ENCODE assay signal across 8 cellular contexts in genomic region chr9:137590469-137591383, GRCh38. TPM values are rescaled to one million over a fixed set of nuclear protein-coding genes. Genes with fewer than 3 reads are reported as not detected.
DNase-seq lines count a peak whose midpoint lies in the region; ATAC-seq and TF ChIP-seq lines count a peak whose summit lies in the region.

Gene ZMYND19, minus strand, starts transcription at chr9:137590512. Its CDS starts 249 bp downstream, at chr9:137590263.

- no peaks in the 10 kb centered on the region; the same call in 1 of the 2 replicates for H3K79me2 ChIP-seq in OCI-LY1 (ENCODE audit: insufficient read depth, low read length)

- DNase-seq in Caco-2, result peak; percentile 85 to 94
- DNase-seq in activated CD8-positive, alpha-beta memory T cell treated with anti-CD3 and anti-CD28 coated beads, Interleukin-2, amount 50 U/mL, for 24 hours (ENCODE audit: extremely low read depth), result peak; percentile 55
- peak; percentile 99 for DNase-seq in epidermal melanocyte (ENCODE audit: insufficient read length, low spot score)
- peak; percentile 90 to 95 (median 92) for DNase-seq in mucosa of descending colon
- peak; percentile 73 to 84 for DNase-seq in stimulated activated CD8-positive, alpha-beta memory T cell treated with anti-CD3 and anti-CD28 coated beads, Interleukin-4, amount 100 ng/mL, for 1 hour (ENCODE audit: low read depth in 2 of 2, low spot score in 1 of 2)

- peak within 1 kb of the TSS; percentile 99 for H3K4me2 ChIP-seq in OCI-LY1 (ENCODE audit: low read length)

- peak within 1 kb of the TSS; percentile 92 for H3K4me3 ChIP-seq in Caco-2 (ENCODE audit: low read depth, low read length)
- H3K4me3 ChIP-seq in HUES6 (ENCODE audit: low read depth, low read length), result peak within 1 kb of the TSS; percentile 84
- H3K4me3 ChIP-seq in OCI-LY1 (ENCODE audit: low read depth, low read length, poor library complexity, severe bottlenecking), result peak within 1 kb of the TSS; percentile 88
- H3K4me3 ChIP-seq in mucosa of descending colon, result peak within 1 kb of the TSS; percentile 54

- H3K27ac Mint-ChIP-seq in Caco-2 (ENCODE audit: unreplicated experiment), result peak within 1 kb of the TSS; percentile 78

- H3K9me3 ChIP-seq in Caco-2 (no peaks in the 10 kb centered on the region), HUES6 (ENCODE audit: control insufficient read depth, insufficient read depth, low read depth, low read length) (no peaks in the 10 kb centered on the region), OCI-LY1 (ENCODE audit: low read length) (no peaks in the 10 kb centered on the region), mucosa of descending colon (no peaks in the 10 kb centered on the region)

- H3F3A ChIP-seq in OCI-LY1 (ENCODE audit: insufficient read depth, low read length), result no peaks in the 10 kb centered on the region

- H3K9me3 Mint-ChIP-seq in Caco-2 (ENCODE audit: unreplicated experiment), result no peaks in the 10 kb centered on the region

- H3K4me1 Mint-ChIP-seq in Caco-2 (ENCODE audit: low read depth, unreplicated experiment), result no peaks in the 10 kb centered on the region

- intact Hi-C loops in Caco-2 (cut with micrococcal nuclease; ENCODE audit: unreplicated experiment) (loop anchor here (2.0 to 10.0 kb wide), 3 partner anchors 14 to 146 kb away; partner anchors contain the start of genes ARRDC1 and ENTPD8), mucosa of descending colon (cut with DNase I, micrococcal nuclease) (no loop called here)

- POLR2A ChIA-PET in Caco-2 (lab: Charles Lee), result interaction anchor here (0.6 to 1.8 kb wide), 4 partner anchors 15 to 29 kb away, joined by 3 to 22 read pairs (median 4); partner anchors contain the start of genes ARRDC1 and EHMT1

- no peaks in the 10 kb centered on the region for H3K27me3 Mint-ChIP-seq in Caco-2 (ENCODE audit: insufficient read depth, unreplicated experiment)

- H3K36me3 ChIP-seq in Caco-2 (ENCODE audit: control insufficient read depth, insufficient read depth, low read length) (peaks cover under 1% of the 10 kb centered on the region), HUES6 (ENCODE audit: control insufficient read depth, insufficient read depth, low read length) (peaks cover 34% of the 10 kb centered on the region), OCI-LY1 (ENCODE audit: insufficient read depth, low read length) (peaks cover 34% of the 10 kb centered on the region), mucosa of descending colon (ENCODE audit: low read depth) (no peaks in the 10 kb centered on the region)

- H3K27me3 ChIP-seq in Caco-2 (replicated peaks; ENCODE audit: control insufficient read depth, insufficient read depth, low read length) (no peaks in the 10 kb centered on the region), HUES6 (ENCODE audit: control insufficient read depth, insufficient read depth, low read length) (no peaks in the 10 kb centered on the region), OCI-LY1 (ENCODE audit: insufficient read depth, low read length) (no peaks in the 10 kb centered on the region; the same call in 1 of the 2 replicates)

- H3K27ac ChIP-seq in HUES6 (ENCODE audit: low read depth, low read length), result no peak within 1 kb of the TSS; the same call in 1 of the 2 replicates
- H3K27ac ChIP-seq in OCI-LY1 (ENCODE audit: low read depth, low read length, poor library complexity, severe bottlenecking), result peak within 1 kb of the TSS; percentile 41

- peak within 1 kb of the TSS; percentile 87 for H3K9ac ChIP-seq in HUES6 (ENCODE audit: low read length)
- H3K9ac ChIP-seq in OCI-LY1 (ENCODE audit: low read length), result peak within 1 kb of the TSS; percentile 85

- no peak within 1 kb of the TSS for H2AFZ ChIP-seq in OCI-LY1 (ENCODE audit: low read length)

- H3K36me3 Mint-ChIP-seq in Caco-2 (ENCODE audit: insufficient read depth, unreplicated experiment), result peaks cover 30% of the 10 kb centered on the region

- H3K4me1 ChIP-seq in Caco-2 (peaks cover 8% of the 10 kb centered on the region), HUES6 (ENCODE audit: control insufficient read depth, insufficient read depth, low read length) (0 out of 2 replicates have a peak, but pooled peaks cover 2% of the 10 kb centered on the region), OCI-LY1 (ENCODE audit: insufficient read depth, low read length, severe bottlenecking) (peaks cover 24% of the 10 kb centered on the region), mucosa of descending colon (ENCODE audit: low read depth) (peaks cover 15% of the 10 kb centered on the region)

- CTCF ChIA-PET in Caco-2 (lab: Charles Lee), result interaction anchor here (0.6 to 1.6 kb wide), 9 partner anchors 9 to 131 kb away, joined by 3 to 6 read pairs (median 3); partner anchors contain the start of genes ARRDC1, MRPL41 and NSMF

- no TSS peak for BruUV-seq in Caco-2 (replicated peaks; lab: Mats Ljungman, UMichigan)

- peak; percentile 81 for ATAC-seq in GM21423 (IDR thresholded peaks at IDR 0.05; ENCODE audit: unreplicated experiment)
- ATAC-seq in mucosa of descending colon, result peak; percentile 99

- H3K4me3 Mint-ChIP-seq in Caco-2 (ENCODE audit: unreplicated experiment), result peak within 1 kb of the TSS; percentile 77

- peak in 1 of 2 experiments; percentile 15 for TF ChIP-seq CTCF in Caco-2 (IDR thresholded peaks at IDR 0.05; ENCODE audit: insufficient read depth in 1 of 2, low read depth in 1 of 2, low read length in 1 of 2, severe bottlenecking in 1 of 2, unreplicated experiment in 1 of 2)
- TF ChIP-seq CTCF in OCI-LY1 (IDR thresholded peaks at IDR 0.05; ENCODE audit: low read length), result no peak
- no peak for TF ChIP-seq CTCF in mucosa of descending colon (IDR thresholded peaks at IDR 0.05)

- no peaks in the 10 kb centered on the region for H4K20me1 ChIP-seq in OCI-LY1 (ENCODE audit: insufficient read depth, low read length)

- no peaks in the 10 kb centered on the region for H3K9me2 ChIP-seq in OCI-LY1 (ENCODE audit: low read depth, low read length)

RNA-seq across cellular contexts. Expression of gene ZMYND19, which starts in this region (rescaled TPM):
- total RNA-seq in Caco-2 (2022) (66.3 and 66.9 TPM in 2 replicates), mucosa of descending colon (10 to 100 TPM; 14.2 to 18.5 (median 18.4) TPM)
